Comparison of ENCODE assay signal across 11 cellular contexts in genomic region chr9:126791406-126792230, GRCh38. TPM values are rescaled to one million over a fixed set of nuclear protein-coding genes. Genes with fewer than 3 reads are reported as not detected.
DNase-seq lines count a peak whose midpoint lies in the region; ATAC-seq and TF ChIP-seq lines count a peak whose summit lies in the region.
"Had no signal": no experiment of that assay in that cellular context is flagged by ENCODE, and none has a peak within 500 bp of the region (broad histone marks: within the 10 kb centered on the region; RNA-seq: fewer than 3 reads in every experiment).

No MANE protein-coding gene starts in this region.

- CTCF ChIA-PET in Calu3 (lab: Charles Lee): interaction anchor here (1.0 kb wide), 1 partner anchor 10 kb away, joined by 3 read pairs; no protein-coding TSS in a partner anchor

- H3K27me3 Mint-ChIP-seq in Calu3 (ENCODE audit: unreplicated experiment): peaks cover 46% of the 10 kb centered on the region

- no peaks in the 10 kb centered on the region for H3K36me3 Mint-ChIP-seq in Calu3 (ENCODE audit: insufficient read depth, unreplicated experiment)

- no TSS peak for BruUV-seq in Calu3 (replicated peaks; lab: Mats Ljungman, UMichigan)

- ATAC-seq in GM18867 (IDR thresholded peaks at IDR 0.05; ENCODE audit: unreplicated experiment): no peak

- H3K27me3 ChIP-seq in thyroid gland: no peaks in the 10 kb centered on the region

- H3K4me1 ChIP-seq in thyroid gland: no peaks in the 10 kb centered on the region

- no peak overlapping the region for H3K27ac ChIP-seq in thyroid gland

- H3K4me1 Mint-ChIP-seq in Calu3 (ENCODE audit: low read depth, unreplicated experiment): peaks cover 14% of the 10 kb centered on the region

- no peaks in the 10 kb centered on the region for H3K9me3 Mint-ChIP-seq in Calu3 (ENCODE audit: low read depth, unreplicated experiment)

- no peak for DNase-seq in Calu3
- DNase-seq in NCI-H2029 treated with DMSO at 0.1 percent for 48 hours (lab: John Stamatoyannopoulos, UW): peak; percentile 21
- peak; percentile 34 to 42 for DNase-seq in dermis microvascular lymphatic vessel endothelial cell (ENCODE audit: low read depth in 2 of 2)
- DNase-seq in non-pigmented ciliary epithelial cell (ENCODE audit: low read depth): peak; percentile 93
- DNase-seq in ureter (ENCODE audit: low spot score): no peak
- DNase-seq in superior temporal gyrus (ENCODE audit: extremely low spot score): no peak
- DNase-seq in thyroid gland: no peak
- DNase-seq: activated CD4-positive, CD25-positive, alpha-beta regulatory T cell; NCI-H526; stimulated activated CD4-positive, alpha-beta T cell treated with anti-CD3 and anti-CD28 coated beads, Interleukin-4, amount 100 ng/mL, for 4 hours had no signal

- H3K36me3 ChIP-seq in thyroid gland: no peaks in the 10 kb centered on the region

- no peak overlapping the region for H3K4me3 Mint-ChIP-seq in Calu3 (ENCODE audit: low read depth, unreplicated experiment)

- H3K4me3 ChIP-seq in thyroid gland (replicated peaks in 1 of 3): no peak overlapping the region

- peak overlapping the region; percentile 11 for H3K27ac Mint-ChIP-seq in Calu3 (ENCODE audit: unreplicated experiment)

- no peak for TF ChIP-seq POLR2A in thyroid gland (IDR thresholded peaks at IDR 0.05)

- intact Hi-C loops in Calu3 (cut with micrococcal nuclease; ENCODE audit: unreplicated experiment): no loop called here
- intact Hi-C loops in thyroid gland (cut with DNase I): no loop called here

- WGBS in thyroid gland, 2 donors: 40 to 48% methylated on average over 9 of the region's 9 CpGs

- H3K9me3 ChIP-seq in thyroid gland: no peaks in the 10 kb centered on the region

- no peak for TF ChIP-seq CTCF in Calu3 (IDR thresholded peaks at IDR 0.05; ENCODE audit: unreplicated experiment)
- no peak for TF ChIP-seq CTCF in thyroid gland (IDR thresholded peaks at IDR 0.05)

RNA-seq across cellular contexts. Expression of gene ZBTB43, which starts 13.2 kb away (rescaled TPM):
- total RNA-seq in Calu3 (2022) (11.9 and 13.6 TPM in 2 replicates), dermis microvascular lymphatic vessel endothelial cell (15.9 and 42.6 TPM in 2 replicates), ureter (22.0 TPM), thyroid gland (10 to 100 TPM; 12.1 to 25.1 (median 13.5) TPM)

Comparison
In these comparisons a context has a peak if more than half of its experiments do, and no peak if none do; other contexts are left out.
1. DNase-seq: peak in NCI-H2029 treated with DMSO at 0.1 percent for 48 hours (single experiment), dermis microvascular lymphatic vessel endothelial cell (2 of 2) and non-pigmented ciliary epithelial cell (single experiment); none in Calu3 (single experiment), ureter (single experiment), superior temporal gyrus (single experiment) and thyroid gland (0 of 2).